ENCODE assay signal across 9 cellular contexts in the genomic region with DNA sequence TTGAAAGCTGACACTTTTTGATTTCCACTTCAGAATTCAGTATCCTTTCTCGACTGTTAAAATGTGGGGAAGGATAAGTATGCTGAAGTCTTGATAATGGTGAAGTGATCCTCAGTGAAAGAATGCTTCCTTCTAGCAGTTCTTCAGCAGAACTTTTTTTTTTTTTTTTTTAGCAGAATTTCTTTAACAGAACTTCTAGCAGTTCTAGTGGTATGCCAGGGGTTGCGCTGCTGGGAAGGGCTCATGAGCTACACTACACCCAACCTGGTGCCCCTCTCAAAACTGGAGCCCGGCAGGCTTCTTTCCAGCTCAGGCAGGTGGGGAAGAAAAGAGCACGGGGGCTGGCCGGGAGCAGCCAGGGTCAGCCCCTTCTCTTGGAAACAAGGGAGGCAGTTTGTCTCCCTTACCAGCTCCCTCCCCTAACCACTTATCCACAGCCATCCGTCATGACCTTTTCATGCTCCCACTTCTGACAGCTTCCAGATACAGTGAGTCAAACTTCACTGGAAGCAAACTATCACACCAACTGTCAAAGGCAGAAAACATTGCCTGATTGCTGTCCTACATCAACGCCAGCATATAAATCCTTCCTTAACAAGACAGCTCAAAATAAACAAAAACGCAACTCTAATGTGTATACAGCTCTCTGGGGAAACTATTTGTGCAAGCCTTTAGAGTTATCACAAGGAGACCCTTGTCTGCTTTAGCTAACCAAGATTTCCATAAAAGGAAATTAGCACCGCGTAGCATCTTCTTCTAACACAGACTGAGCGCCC.
A peak's percentile ranks its signal among the peaks of the same experiment; 100 is the strongest.
DNase-seq lines count a peak whose midpoint lies in the region; ATAC-seq and TF ChIP-seq lines count a peak whose summit lies in the region.
"Had no signal": no experiment of that assay in that cellular context is flagged by ENCODE, and none has a peak within 500 bp of the region (broad histone marks: within the 10 kb centered on the region; RNA-seq: fewer than 3 reads in every experiment).

No MANE protein-coding gene starts in this region.

- H3K4me1 ChIP-seq in skeletal muscle satellite cell (ENCODE audit: control insufficient read depth, insufficient read depth, low read length): peaks cover 15% of the 10 kb centered on the region

- H3K4me3 ChIP-seq in WERI-Rb-1 (ENCODE audit: low read depth, low read length) (no peak overlapping the region), skeletal muscle satellite cell (ENCODE audit: low read length) (no peak overlapping the region)

- H3K36me3 Mint-ChIP-seq in HFFc6 (ENCODE audit: low read depth): peaks cover 20% of the 10 kb centered on the region

- H3K9me3 Mint-ChIP-seq in HFFc6: no peaks in the 10 kb centered on the region

- H3K4me1 Mint-ChIP-seq in HFFc6 (ENCODE audit: low read depth): peaks cover 42% of the 10 kb centered on the region

- H3K27me3 Mint-ChIP-seq in HFFc6 (ENCODE audit: insufficient read depth): peaks cover 3% of the 10 kb centered on the region

- 0 out of 2 replicates have a peak, but pooled peaks have one; percentile 11 for TF ChIP-seq CTCF in HFFc6 (IDR thresholded peaks at IDR 0.05)
- TF ChIP-seq CTCF in WERI-Rb-1 (IDR thresholded peaks at IDR 0.05; ENCODE audit: low read depth, low read length): no peak

- no peak overlapping the region for H3K9ac ChIP-seq in skeletal muscle satellite cell (ENCODE audit: low read depth, low read length)

- H3K27me3 ChIP-seq in WERI-Rb-1 (ENCODE audit: insufficient read depth, low read depth, severe bottlenecking) (no peaks in the 10 kb centered on the region), skeletal muscle satellite cell (ENCODE audit: control insufficient read depth, insufficient read depth, low read length) (no peaks in the 10 kb centered on the region)

- peak overlapping the region; percentile 37 for H3K27ac ChIP-seq in WERI-Rb-1
- H3K27ac ChIP-seq: RWPE1 had no signal

- peak overlapping the region; percentile 42 for H3K4me2 ChIP-seq in skeletal muscle satellite cell (ENCODE audit: low read length)

- H3K4me3 Mint-ChIP-seq in HFFc6: no peak overlapping the region; the same call in 1 of the 2 replicates

- H3K27ac Mint-ChIP-seq in HFFc6: peak overlapping the region; percentile 56

- peaks cover 4% of the 10 kb centered on the region for H3K36me3 ChIP-seq in WERI-Rb-1
- H3K36me3 ChIP-seq in skeletal muscle satellite cell (ENCODE audit: insufficient read depth, low read length): peaks cover 6% of the 10 kb centered on the region

- H3K9me3 ChIP-seq in WERI-Rb-1 (ENCODE audit: severe bottlenecking): no peaks in the 10 kb centered on the region
- no peaks in the 10 kb centered on the region for H3K9me3 ChIP-seq in skeletal muscle satellite cell (replicated peaks; ENCODE audit: low read length)

- no peak for ATAC-seq in HG03280 (IDR thresholded peaks at IDR 0.05; ENCODE audit: unreplicated experiment)

- peak; percentile 33 for DNase-seq in HFFc6
- DNase-seq in WERI-Rb-1: peak; percentile 32
- peak; percentile 79 for DNase-seq in hepatic stellate cell (ENCODE audit: low spot score)
- DNase-seq in Kasumi-1 (lab: John Stamatoyannopoulos, UW): no peak
- DNase-seq in GM19240 (ENCODE audit: insufficient read length, low spot score): no peak
- no peak for DNase-seq in glomerular visceral epithelial cell (ENCODE audit: extremely low spot score)

Comparison
In these comparisons a context has a peak if more than half of its experiments do, and no peak if none do; other contexts are left out.
1. DNase-seq: peak in HFFc6 (single experiment), WERI-Rb-1 (single experiment) and hepatic stellate cell (single experiment); none in Kasumi-1 (0 of 2), GM19240 (single experiment) and glomerular visceral epithelial cell (single experiment).